In the genomic region with DNA sequence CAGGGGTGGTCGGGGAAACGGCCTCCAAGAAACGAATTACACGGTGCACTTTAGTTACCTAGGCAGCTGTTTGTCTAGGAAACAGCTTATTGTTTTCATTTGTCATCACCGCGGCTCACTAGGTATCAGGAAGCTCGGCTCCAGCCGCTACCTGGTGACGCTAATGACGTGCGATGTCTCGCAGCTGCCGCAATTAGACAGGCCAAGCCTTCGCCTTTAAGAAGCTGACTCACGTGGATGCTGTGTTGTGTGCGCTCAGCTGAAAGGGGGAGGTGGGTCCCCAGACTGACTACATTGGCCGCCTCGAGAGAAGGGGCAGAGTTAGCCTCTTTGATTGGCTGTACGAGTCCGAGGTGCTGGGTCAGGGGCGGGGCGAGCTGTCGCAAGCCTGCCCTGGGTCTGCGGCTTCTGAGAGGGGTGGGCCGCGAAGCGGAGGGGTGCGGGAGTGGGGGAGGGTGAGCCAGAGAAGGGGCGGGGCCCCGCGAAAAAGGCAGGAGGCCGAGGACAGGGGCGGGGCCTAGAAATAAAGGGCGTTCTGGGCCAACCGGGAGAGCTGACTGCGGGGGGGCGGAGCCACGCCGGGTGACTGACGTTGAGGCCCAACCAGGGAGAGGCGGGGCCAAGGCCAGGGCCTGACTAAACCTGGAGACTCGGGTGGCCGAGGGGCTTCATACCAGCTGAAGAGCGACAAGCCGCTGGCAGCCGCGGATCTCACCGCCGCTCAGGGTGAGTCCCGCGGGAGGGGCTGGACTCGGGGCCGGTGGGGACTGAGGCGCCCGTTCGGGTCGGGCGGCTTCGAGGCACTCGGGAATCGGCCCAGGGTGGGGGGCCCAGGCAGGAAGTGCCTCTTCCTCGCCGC, we compare ENCODE assay signal across 8 cellular contexts. TPM values are rescaled to one million over a fixed set of nuclear protein-coding genes. Genes with fewer than 3 reads are reported as not detected.
DNase-seq lines count a peak whose midpoint lies in the region; ATAC-seq and TF ChIP-seq lines count a peak whose summit lies in the region.

A gene (plus strand): TSS at position 671 of the 859 bp plus-strand sequence. CDS start 9,645 bp downstream, outside the sequence.

- POLR2A ChIA-PET in activated CD8-positive, alpha-beta memory T cell treated with anti-CD3 and anti-CD28 coated beads for 36 hours (lab: Charles Lee) = interaction anchor here (0.6 to 2.5 kb wide), 8 partner anchors 84 to 1973 kb away, joined by 3 to 9 read pairs (median 4); a partner anchor contains a TSS

- CTCF ChIA-PET in activated CD8-positive, alpha-beta memory T cell treated with anti-CD3 and anti-CD28 coated beads for 36 hours (lab: Charles Lee) = interaction anchor here (0.6 to 5.6 kb wide), 4 partner anchors 19 to 565 kb away, joined by 3 to 41 read pairs (median 6); no protein-coding TSS in a partner anchor

- WGBS in lung, 2 donors = 1% methylated on average over 58 to 63 of the region's 63 CpGs

- peak; percentile 97 for ATAC-seq in lung (ENCODE audit: insufficient read depth, low FRiP score)

- peaks cover 0 to under 1% of the 10 kb centered on the region in 2 donors for H3K36me3 ChIP-seq in lung (ENCODE audit: control insufficient read depth in 2 of 2, insufficient read depth in 2 of 2, low read length in 2 of 2)

- TF ChIP-seq CTCF in GM20000 (IDR thresholded peaks at IDR 0.05; ENCODE audit: extremely low read depth, missing control alignments) (no peak), lung (IDR thresholded peaks at IDR 0.05; ENCODE audit: control extremely low read depth, extremely low read depth) (no peak)

- DNase-seq in CMK (ENCODE audit: low read depth) (peak; percentile 98), GM20000 (ENCODE audit: low spot score) (peak; percentile 98), HT-29 (ENCODE audit: low spot score) (peak; percentile 97), NOMO-1 (lab: John Stamatoyannopoulos, UW; ENCODE audit: unreplicated experiment in 2 of 2) (peak; percentile 100), lung (ENCODE audit: low spot score) (peak; percentile 99)
- DNase-seq in effector CD8-positive, alpha-beta T cell (lab: John Stamatoyannopoulos, UW) = peak; percentile 98
- peak; percentile 98 to 99 (median 99) for DNase-seq in stimulated activated CD4-positive, alpha-beta T cell treated with anti-CD3 and anti-CD28 coated beads, TNF-alpha, amount 100 ng/mL, for 4 hours (ENCODE audit: low read depth in 3 of 3)

- H3K4me1 ChIP-seq in lung (ENCODE audit: control insufficient read depth in 2 of 2, insufficient read depth in 2 of 2, low read length in 2 of 2) = peaks cover 2 to 19% of the 10 kb centered on the region in 2 donors

- H3K27me3 ChIP-seq in lung (ENCODE audit: control insufficient read depth, insufficient read depth) = no peaks in the 10 kb centered on the region

- H3K27ac ChIP-seq in lung (ENCODE audit: low read depth in 1 of 2, low read length in 1 of 2) = peak within 1 kb of the TSS; percentile 100

- peak within 1 kb of the TSS; percentile 98 for H3K4me3 ChIP-seq in lung

- H3K9me3 ChIP-seq in lung (ENCODE audit: control insufficient read depth in 2 of 2, insufficient read depth in 1 of 2, low read length in 1 of 2) = no peaks in the 10 kb centered on the region

RNA-seq across cellular contexts. Expression of the gene that starts here (rescaled TPM):
- 13.7 and 14.8 TPM in 2 replicates for total RNA-seq in HT-29 (2014; rRNA removed; shearing (Covaris generic))
- 10 to 100 TPM; 35.2 to 36.8 TPM for total RNA-seq in activated CD8-positive, alpha-beta memory T cell treated with anti-CD3 and anti-CD28 coated beads for 36 hours
- 100 to 1,000 TPM in 1 of 2 donors, 10 to 100 TPM in 1; 73.0 to 154 TPM for total RNA-seq in lung
- 10 to 100 TPM; 57.2 to 57.7 TPM for polyA plus RNA-seq in lung

Comparison
In these comparisons a context has a peak if more than half of its experiments do, and no peak if none do; other contexts are left out.
1. Peak in every context shown above with its lines: DNase-seq, ATAC-seq, H3K4me3 ChIP-seq and H3K27ac ChIP-seq.